8 cellular contexts compared by ENCODE assay signal in genomic region chrX:71366674-71367256, GRCh38. TPM values are rescaled to one million over a fixed set of nuclear protein-coding genes. Genes with fewer than 3 reads are reported as not detected.
A peak's percentile ranks its signal among the peaks of the same experiment; 100 is the strongest.
DNase-seq lines count a peak whose midpoint lies in the region; ATAC-seq and TF ChIP-seq lines count a peak whose summit lies in the region.

No MANE protein-coding gene starts in this region.

- WGBS in upper lobe of left lung, 2 donors = 2 to 46% methylated on average over 7 to 36 of the region's 36 CpGs

- no peaks in the 10 kb centered on the region for H3K27me3 ChIP-seq in Loucy (ENCODE audit: insufficient read depth, low read length, poor library complexity, severe bottlenecking)
- H3K27me3 ChIP-seq in upper lobe of left lung = no peaks in the 10 kb centered on the region

- CTCF ChIA-PET in AG04449 (lab: Yijun Ruan, JAX) = no interaction called here

- H3K9me3 ChIP-seq in Loucy (ENCODE audit: insufficient read depth, low read depth, low read length) (no peaks in the 10 kb centered on the region), upper lobe of left lung (peaks cover 0 to 4% (median 0%) of the 10 kb centered on the region in 4 donors)

- peak; percentile 31 to 40 for ATAC-seq in upper lobe of left lung (ENCODE audit: low FRiP score in 2 of 2)

- TF ChIP-seq EP300 in upper lobe of left lung (IDR thresholded peaks at IDR 0.05) = no peak

- H3K4me1 ChIP-seq in Loucy (ENCODE audit: insufficient read depth, low read length, poor library complexity, severe bottlenecking) = peaks cover 14% of the 10 kb centered on the region
- peaks cover 7 to 11% (median 8%) of the 10 kb centered on the region in 4 donors for H3K4me1 ChIP-seq in upper lobe of left lung

- peaks cover 55% of the 10 kb centered on the region for H3K79me2 ChIP-seq in Loucy (ENCODE audit: insufficient read depth, low read length)

- no peak overlapping the region for H2AFZ ChIP-seq in Loucy (ENCODE audit: low read length)

- no peaks in the 10 kb centered on the region for H3K9me2 ChIP-seq in Loucy (replicated peaks; ENCODE audit: low read depth, low read length)

- H3K9ac ChIP-seq in Loucy (ENCODE audit: low read depth, low read length, poor library complexity, severe bottlenecking) = peak overlapping the region; percentile 98

- TF ChIP-seq CTCF in AG04449 (IDR thresholded peaks at IDR 0.05; ENCODE audit: insufficient read depth, low read length, missing control alignments) = no peak
- no peak for TF ChIP-seq CTCF in Loucy (conservative IDR thresholded peaks at IDR 0.05; ENCODE audit: low read length)
- no peak for TF ChIP-seq CTCF in upper lobe of left lung (IDR thresholded peaks at IDR 0.05)

- H3K4me3 ChIP-seq in AG04449 (ENCODE audit: low read depth, low read length) (peak overlapping the region; percentile 79), Loucy (ENCODE audit: low read length, poor library complexity, severe bottlenecking) (peak overlapping the region; percentile 76), upper lobe of left lung (peak overlapping the region; percentile 61 to 73 (median 66))

- peak overlapping the region; percentile 73 for H3K4me2 ChIP-seq in Loucy (ENCODE audit: low read depth, low read length, poor library complexity, severe bottlenecking)

- TF ChIP-seq POLR2A in erythroblast (IDR thresholded peaks at IDR 0.05; ENCODE audit: low read length) (peak; percentile 53), upper lobe of left lung (IDR thresholded peaks at IDR 0.05) (peak in 1 of 4 donors; percentile 17)

- H3K27ac ChIP-seq in upper lobe of left lung = peak overlapping the region; percentile 88 to 96 (median 94)

- no peaks in the 10 kb centered on the region for H3F3A ChIP-seq in Loucy (ENCODE audit: low read depth)

- POLR2A ChIA-PET in AG04449 (lab: Yijun Ruan, JAX) = interaction anchor here (0.6 to 1.2 kb wide), 2 partner anchors 30 to 112 kb away, joined by 4 to 7 read pairs; no protein-coding TSS in a partner anchor

- H4K20me1 ChIP-seq in Loucy (ENCODE audit: insufficient read depth, low read length, poor library complexity, severe bottlenecking) = peaks cover 29% of the 10 kb centered on the region

- H3K36me3 ChIP-seq in Loucy (ENCODE audit: insufficient read depth, low read length) = no peaks in the 10 kb centered on the region; the same call in 1 of the 2 replicates
- peaks cover 0 to 16% (median 2%) of the 10 kb centered on the region in 4 donors for H3K36me3 ChIP-seq in upper lobe of left lung

- DNase-seq in AG04449 (ENCODE audit: low read depth, low spot score) = no peak
- DNase-seq in GM19238 (ENCODE audit: insufficient read length, low spot score) = peak; percentile 4
- DNase-seq in activated T-cell treated with anti-CD3 and anti-CD28 coated beads for 4 hours = peak; percentile 2
- peak; percentile 52 to 62 for DNase-seq in erythroblast (lab: John Stamatoyannopoulos, UW)
- peak; percentile 34 for DNase-seq in myocyte (ENCODE audit: low read depth)
- DNase-seq in upper lobe of left lung = peak; percentile 24 to 71
- no peak for DNase-seq in NCI-H446 (lab: John Stamatoyannopoulos, UW)

RNA-seq across cellular contexts. Expression of gene TAF1, which starts 0.6 kb away (rescaled TPM):
- total RNA-seq in myocyte = 16.0 and 22.0 TPM in 2 replicates
- 11.7 TPM for polyA plus RNA-seq in myocyte (2012)
- total RNA-seq in upper lobe of left lung = 100 to 1,000 TPM in 1 of 6 donors, 10 to 100 TPM in 5; 29.3 to 307 (median 55.3) TPM

Comparison
In these comparisons a context has a peak if more than half of its experiments do, and no peak if none do; other contexts are left out.
1. DNase-seq: peak in GM19238 (single experiment), activated T-cell treated with anti-CD3 and anti-CD28 coated beads for 4 hours (single experiment), erythroblast (2 of 2), myocyte (single experiment) and upper lobe of left lung (2 of 2); none in AG04449 (single experiment) and NCI-H446 (0 of 2).
2. Peak in every context shown above with its lines, with median percentiles within 50 percentile points of each other: H3K4me3 ChIP-seq.